Comparison of ENCODE assay signal across 1 cellular context in genomic region chr16:56448005-56448404, GRCh38.
TF ChIP-seq lines count a peak whose summit lies in the region.

No MANE protein-coding gene starts in this region.

TF ChIP-seq in GM12878, 131 proteins besides CTCF, POLR2A, EP300 and RAD21:
- no peak for TF ChIP-seq IRF5 (IDR thresholded peaks at IDR 0.05; ENCODE audit: borderline replicate concordance)
- no peak for TF ChIP-seq MXI1 (IDR thresholded peaks at IDR 0.05; ENCODE audit: low read depth, low read length)
- no peak for TF ChIP-seq HCFC1 (IDR thresholded peaks at IDR 0.05; ENCODE audit: low read length)
- TF ChIP-seq MYC (IDR thresholded peaks at IDR 0.05; ENCODE audit: insufficient read depth, insufficient read length, insufficient replicate concordance, low read length, severe bottlenecking): no peak
- TF ChIP-seq, protein P1, sequence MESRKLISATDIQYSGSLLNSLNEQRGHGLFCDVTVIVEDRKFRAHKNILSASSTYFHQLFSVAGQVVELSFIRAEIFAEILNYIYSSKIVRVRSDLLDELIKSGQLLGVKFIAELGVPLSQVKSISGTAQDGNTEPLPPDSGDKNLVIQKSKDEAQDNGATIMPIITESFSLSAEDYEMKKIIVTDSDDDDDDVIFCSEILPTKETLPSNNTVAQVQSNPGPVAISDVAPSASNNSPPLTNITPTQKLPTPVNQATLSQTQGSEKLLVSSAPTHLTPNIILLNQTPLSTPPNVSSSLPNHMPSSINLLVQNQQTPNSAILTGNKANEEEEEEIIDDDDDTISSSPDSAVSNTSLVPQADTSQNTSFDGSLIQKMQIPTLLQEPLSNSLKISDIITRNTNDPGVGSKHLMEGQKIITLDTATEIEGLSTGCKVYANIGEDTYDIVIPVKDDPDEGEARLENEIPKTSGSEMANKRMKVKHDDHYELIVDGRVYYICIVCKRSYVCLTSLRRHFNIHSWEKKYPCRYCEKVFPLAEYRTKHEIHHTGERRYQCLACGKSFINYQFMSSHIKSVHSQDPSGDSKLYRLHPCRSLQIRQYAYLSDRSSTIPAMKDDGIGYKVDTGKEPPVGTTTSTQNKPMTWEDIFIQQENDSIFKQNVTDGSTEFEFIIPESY (IDR thresholded peaks at IDR 0.05): no peak
